Comparison of ENCODE assay signal across 16 cellular contexts in the genomic region with DNA sequence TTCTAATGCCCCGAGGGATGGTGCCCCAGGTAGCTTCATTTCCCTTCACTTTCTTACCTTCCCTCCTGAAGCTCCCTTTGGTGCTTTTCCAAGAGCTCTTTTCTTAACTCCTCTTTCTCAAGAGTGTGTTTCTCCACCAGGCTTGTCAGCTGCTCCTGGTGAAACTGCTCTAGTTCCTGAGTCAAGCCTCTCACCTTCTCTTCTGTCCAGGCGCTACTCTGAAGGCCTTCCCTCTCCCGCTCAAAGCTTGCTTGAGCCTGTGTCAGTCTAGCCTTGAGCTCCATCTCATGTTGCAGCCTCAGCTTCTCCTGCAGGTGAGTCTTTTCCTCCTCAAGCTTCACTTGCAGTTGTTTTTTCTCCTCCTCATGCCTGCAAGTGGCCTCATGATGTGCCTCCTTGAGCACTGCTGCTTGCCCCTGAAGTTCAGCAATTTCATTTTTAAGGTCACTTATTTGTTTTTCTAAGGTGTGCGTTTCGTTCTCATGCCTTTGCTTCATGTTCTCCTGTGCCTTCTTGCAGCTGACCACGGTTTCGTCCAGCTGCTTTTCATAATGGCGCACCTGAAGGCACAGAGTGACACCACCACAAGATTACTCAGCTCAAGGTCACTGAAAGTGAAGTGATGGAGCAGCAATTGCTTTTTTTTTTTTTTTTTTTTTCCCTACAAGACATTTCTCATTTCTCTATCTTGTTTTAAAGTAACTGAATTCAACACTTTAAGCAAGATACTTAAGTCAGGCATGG.
DNase-seq lines count a peak whose midpoint lies in the region; ATAC-seq and TF ChIP-seq lines count a peak whose summit lies in the region.
"Had no signal": no experiment of that assay in that cellular context is flagged by ENCODE, and none has a peak within 500 bp of the region (broad histone marks: within the 10 kb centered on the region; RNA-seq: fewer than 3 reads in every experiment).

No MANE protein-coding gene starts in this region.

- WGBS in psoas muscle, 3 donors = 97 to 99% (median 98%) methylated on average over 8 of the region's 8 CpGs

- H3K9me3 Mint-ChIP-seq in stimulated activated naive CD8-positive, alpha-beta T cell treated with anti-CD3 and anti-CD28 coated beads, Interleukin-15, Interleukin-2, amounts not matched to agents 100 ng/mL and 50 ng/mL, for 24 hours = no peaks in the 10 kb centered on the region

- TF ChIP-seq CTCF in ascending aorta (IDR thresholded peaks at IDR 0.05) (no peak), psoas muscle (IDR thresholded peaks at IDR 0.05) (no peak)

- peak overlapping the region; percentile 65 to 75 for H3K27ac ChIP-seq in ascending aorta
- no peak overlapping the region for H3K27ac ChIP-seq in psoas muscle
- H3K27ac ChIP-seq: C4-2B had no signal

- H3K4me1 Mint-ChIP-seq in stimulated activated naive CD8-positive, alpha-beta T cell treated with anti-CD3 and anti-CD28 coated beads, Interleukin-15, Interleukin-2, amounts not matched to agents 100 ng/mL and 50 ng/mL, for 24 hours (ENCODE audit: low read depth) = peaks cover 31% of the 10 kb centered on the region

- H3K27me3 ChIP-seq in ascending aorta = no peaks in the 10 kb centered on the region
- H3K27me3 ChIP-seq in psoas muscle (ENCODE audit: insufficient read depth in 3 of 3, low read length in 2 of 3) = no peaks in the 10 kb centered on the region

- H3K4me3 ChIP-seq in ascending aorta (no peak overlapping the region), psoas muscle (no peak overlapping the region)

- no peaks in the 10 kb centered on the region for H3K27me3 Mint-ChIP-seq in stimulated activated naive CD8-positive, alpha-beta T cell treated with anti-CD3 and anti-CD28 coated beads, Interleukin-15, Interleukin-2, amounts not matched to agents 100 ng/mL and 50 ng/mL, for 24 hours

- intact Hi-C loops in ascending aorta (cut with DNase I) (loop anchor here (1.0 to 5.0 kb wide), 2 partner anchors 14 to 93 kb away; partner anchors contain the start of gene SAV1), psoas muscle (cut with DNase I) (no loop called here)

- H3K9me3 ChIP-seq in ascending aorta (no peaks in the 10 kb centered on the region), psoas muscle (no peaks in the 10 kb centered on the region)
- H3K9me3 ChIP-seq: Caco-2 had no signal

- no peak for ATAC-seq in stimulated activated naive CD8-positive, alpha-beta T cell treated with anti-CD3 and anti-CD28 coated beads, Interleukin-15, Interleukin-2, amounts not matched to agents 100 U/mL and 50 U/mL, for 24 hours
- ATAC-seq in psoas muscle = peak in 3 of 4 donors; percentile 57 to 73 (median 68)
- ATAC-seq in GM18502 (IDR thresholded peaks at IDR 0.05; ENCODE audit: poor library complexity, unreplicated experiment) = no peak
- ATAC-seq: PC-3 had no signal

- no peak overlapping the region for H3K4me3 Mint-ChIP-seq in stimulated activated naive CD8-positive, alpha-beta T cell treated with anti-CD3 and anti-CD28 coated beads, Interleukin-15, Interleukin-2, amounts not matched to agents 100 ng/mL and 50 ng/mL, for 24 hours

- H3K27ac Mint-ChIP-seq in stimulated activated naive CD8-positive, alpha-beta T cell treated with anti-CD3 and anti-CD28 coated beads, Interleukin-15, Interleukin-2, amounts not matched to agents 100 ng/mL and 50 ng/mL, for 24 hours = peak overlapping the region; percentile 27

- H3K36me3 Mint-ChIP-seq in stimulated activated naive CD8-positive, alpha-beta T cell treated with anti-CD3 and anti-CD28 coated beads, Interleukin-15, Interleukin-2, amounts not matched to agents 100 ng/mL and 50 ng/mL, for 24 hours (ENCODE audit: low read depth) = peaks cover 51% of the 10 kb centered on the region

- H3K36me3 ChIP-seq in ascending aorta (peaks cover 24 to 51% of the 10 kb centered on the region in 2 donors), psoas muscle (ENCODE audit: insufficient read depth in 1 of 2, low read depth in 1 of 2) (peaks cover 16 to 99% of the 10 kb centered on the region in 2 donors)

- DNase-seq in stimulated activated naive CD8-positive, alpha-beta T cell treated with anti-CD3 and anti-CD28 coated beads, Interleukin-15, Interleukin-2, amounts not matched to agents 100 U/mL and 50 U/mL, for 24 hours = no peak
- DNase-seq in ascending aorta (ENCODE audit: low spot score in 2 of 2) (no peak), psoas muscle (no peak), putamen (ENCODE audit: low spot score) (no peak)
- no peak for DNase-seq in activated CD4-positive, alpha-beta T cell treated with anti-CD3 and anti-CD28 coated beads, Interleukin-2, amount 50 U/mL, for 1 hour
- no peak for DNase-seq in stimulated activated naive CD4-positive, alpha-beta T cell (lab: John Stamatoyannopoulos, UW)
- DNase-seq: Caco-2, HCEC 1CT, NCI-H146, NCI-H2107, NCI-H226, NCI-H69, PC-3 had no signal

- H3K4me1 ChIP-seq in ascending aorta (peaks cover 0 to 12% of the 10 kb centered on the region in 2 donors), psoas muscle (no peaks in the 10 kb centered on the region)
- H3K4me1 ChIP-seq: Caco-2 had no signal

Comparison
In these comparisons a context has a peak if more than half of its experiments do, and no peak if none do; other contexts are left out.
1. ATAC-seq: peak in psoas muscle (3 of 4); none in stimulated activated naive CD8-positive, alpha-beta T cell treated with anti-CD3 and anti-CD28 coated beads, Interleukin-15, Interleukin-2, amounts not matched to agents 100 U/mL and 50 U/mL, for 24 hours (single experiment) and GM18502 (single experiment).